Comparison of ENCODE assay signal across 7 cellular contexts in the genomic region with DNA sequence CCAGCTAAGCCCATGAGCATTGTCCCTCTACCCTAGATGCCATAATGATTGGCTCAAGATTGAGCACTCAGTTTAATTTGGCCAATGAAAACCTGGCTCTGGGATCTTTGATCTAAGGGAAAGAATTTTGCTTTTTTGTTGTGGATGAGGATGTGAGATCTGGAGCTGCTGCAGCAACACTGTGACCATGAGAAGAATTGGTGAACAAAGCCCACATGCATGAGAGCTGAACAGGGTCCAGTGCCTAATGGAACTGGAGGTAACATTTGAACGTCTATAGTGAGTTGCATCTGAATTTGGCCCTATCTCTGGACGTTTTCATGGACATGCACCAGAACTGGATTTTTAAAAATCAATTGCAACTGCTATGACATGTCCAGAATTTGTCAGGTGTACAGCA.
"Had no signal": no experiment of that assay in that cellular context is flagged by ENCODE, and none has a peak within 500 bp of the region (broad histone marks: within the 10 kb centered on the region; RNA-seq: fewer than 3 reads in every experiment).

No MANE protein-coding gene starts in this region.

- H3K4me3 ChIP-seq: MG63 had no signal

- H3K9me3 ChIP-seq: MG63 had no signal

- DNase-seq: KG1, MG63, NCI-H2081 treated with DMSO at 0.1 percent for 48 hours, NCI-H226, NCI-H510A, NCI-H524 treated with DMSO at 0.1 percent for 48 hours had no signal

- H3K36me3 ChIP-seq: MG63 had no signal

- H3K27ac ChIP-seq: RWPE1 had no signal
